Comparison of ENCODE assay signal across 8 cellular contexts in genomic region chr1:53294557-53294956, GRCh38. TPM values are rescaled to one million over a fixed set of nuclear protein-coding genes. Genes with fewer than 3 reads are reported as not detected.
DNase-seq lines count a peak whose midpoint lies in the region; ATAC-seq and TF ChIP-seq lines count a peak whose summit lies in the region.

No MANE protein-coding gene starts in this region.

- CTCF ChIA-PET in activated CD8-positive, alpha-beta memory T cell treated with anti-CD3 and anti-CD28 coated beads, Interleukin-2, amount 10 ng/mL, durations not matched to agents 7 days and 5 days (lab: Charles Lee) = interaction anchor here (2.1 kb wide), 1 partner anchor 99 kb away, joined by 7 read pairs; no protein-coding TSS in a partner anchor

- H3K36me3 ChIP-seq in transverse colon = no peaks in the 10 kb centered on the region

- peak; percentile 74 for ATAC-seq in activated CD8-positive, alpha-beta memory T cell treated with anti-CD3 and anti-CD28 coated beads, Interleukin-2, amount 10 ng/mL, durations not matched to agents 7 days and 5 days
- ATAC-seq in activated T-cell treated with anti-CD3 and anti-CD28 coated beads, Interleukin-2, amount 50 U/mL, for 72 hours (replicated peaks in 1 of 2) = peak; percentile 87 to 96
- ATAC-seq in Right ventricle myocardium superior (ENCODE audit: poor library complexity) (no peak), GM18505 (IDR thresholded peaks at IDR 0.05; ENCODE audit: unreplicated experiment) (no peak)

- H3K27ac ChIP-seq in transverse colon = peak overlapping the region in 3 of 4 donors; percentile 52 to 80 (median 68)

- H3K27me3 ChIP-seq in transverse colon = no peaks in the 10 kb centered on the region

- no peaks in the 10 kb centered on the region for H3K36me3 Mint-ChIP-seq in activated CD8-positive, alpha-beta memory T cell treated with anti-CD3 and anti-CD28 coated beads, Interleukin-2, amount 10 ng/mL, durations not matched to agents 7 days and 5 days
- H3K36me3 Mint-ChIP-seq in activated T-cell treated with anti-CD3 and anti-CD28 coated beads, Interleukin-2, amount 50 U/mL, for 72 hours (ENCODE audit: insufficient read depth in 2 of 2) = peaks cover 0 to 3% of the 10 kb centered on the region in 2 donors

- H3K4me3 ChIP-seq in transverse colon = no peak overlapping the region

- H3K9me3 ChIP-seq in transverse colon = no peaks in the 10 kb centered on the region

- H3K4me3 Mint-ChIP-seq in activated CD8-positive, alpha-beta memory T cell treated with anti-CD3 and anti-CD28 coated beads, Interleukin-2, amount 10 ng/mL, durations not matched to agents 7 days and 5 days = no peak overlapping the region
- peak overlapping the region; percentile 45 to 70 for H3K4me3 Mint-ChIP-seq in activated T-cell treated with anti-CD3 and anti-CD28 coated beads, Interleukin-2, amount 50 U/mL, for 72 hours

- H3K4me1 ChIP-seq in transverse colon = peaks cover 5 to 25% (median 22%) of the 10 kb centered on the region in 4 donors

- H3K27me3 Mint-ChIP-seq in activated CD8-positive, alpha-beta memory T cell treated with anti-CD3 and anti-CD28 coated beads, Interleukin-2, amount 10 ng/mL, durations not matched to agents 7 days and 5 days = no peaks in the 10 kb centered on the region
- no peaks in the 10 kb centered on the region for H3K27me3 Mint-ChIP-seq in activated T-cell treated with anti-CD3 and anti-CD28 coated beads, Interleukin-2, amount 50 U/mL, for 72 hours (ENCODE audit: low read depth)

- peak overlapping the region; percentile 69 for H3K27ac Mint-ChIP-seq in activated CD8-positive, alpha-beta memory T cell treated with anti-CD3 and anti-CD28 coated beads, Interleukin-2, amount 10 ng/mL, durations not matched to agents 7 days and 5 days
- peak overlapping the region; percentile 74 for H3K27ac Mint-ChIP-seq in activated T-cell treated with anti-CD3 and anti-CD28 coated beads, Interleukin-2, amount 50 U/mL, for 72 hours

- DNase-seq in activated CD8-positive, alpha-beta memory T cell treated with anti-CD3 and anti-CD28 coated beads, Interleukin-2, amount 10 ng/mL, durations not matched to agents 7 days and 5 days = peak; percentile 55
- no peak for DNase-seq in activated CD8-positive, alpha-beta memory T cell treated with anti-CD3 and anti-CD28 coated beads for 24 hours
- peak; percentile 52 to 66 for DNase-seq in activated T-cell treated with anti-CD3 and anti-CD28 coated beads, Interleukin-2, amount 50 U/mL, for 72 hours
- peak; percentile 73 for DNase-seq in kidney tubule cell (ENCODE audit: low spot score)
- DNase-seq in transverse colon = no peak
- no peak for DNase-seq in C1 segment of cervical spinal cord (lab: John Stamatoyannopoulos, UW)
- no peak for DNase-seq in Right ventricle myocardium superior

- WGBS in transverse colon (ENCODE audit: low coverage in 1 of 2), 2 donors = 80 to 82% methylated on average over 2 to 8 of the region's 8 CpGs

- TF ChIP-seq POLR2A in transverse colon (IDR thresholded peaks at IDR 0.05) = no peak
- TF ChIP-seq POLR2A in GM18505 (IDR thresholded peaks at IDR 0.05; ENCODE audit: borderline replicate concordance, extremely low read depth, insufficient read depth, insufficient read length) = no peak

- in situ Hi-C loops in transverse colon (cut with MboI; ENCODE audit: low pct_ligation_motif_present in 1 of 4, low pct_unique_long_range_greater_than_20kb in 1 of 4, low sequenced_read_pairs in 3 of 4) = loop anchor here in 1 of 4 donors (25.0 kb wide), 1 partner anchor 468 kb away; no protein-coding TSS in a partner anchor

- no peak for TF ChIP-seq EP300 in transverse colon (IDR thresholded peaks at IDR 0.05; ENCODE audit: low read depth)

- no peaks in the 10 kb centered on the region for H3K9me3 Mint-ChIP-seq in activated CD8-positive, alpha-beta memory T cell treated with anti-CD3 and anti-CD28 coated beads, Interleukin-2, amount 10 ng/mL, durations not matched to agents 7 days and 5 days (ENCODE audit: low read depth)
- H3K9me3 Mint-ChIP-seq in activated T-cell treated with anti-CD3 and anti-CD28 coated beads, Interleukin-2, amount 50 U/mL, for 72 hours = no peaks in the 10 kb centered on the region

- intact Hi-C loops in transverse colon (cut with DNase I; ENCODE audit: low total_unique reads) (no loop called here), Right ventricle myocardium superior (cut with DNase I) (no loop called here)

- no peak for TF ChIP-seq CTCF in transverse colon (IDR thresholded peaks at IDR 0.05)

- peaks cover 37% of the 10 kb centered on the region for H3K4me1 Mint-ChIP-seq in activated CD8-positive, alpha-beta memory T cell treated with anti-CD3 and anti-CD28 coated beads, Interleukin-2, amount 10 ng/mL, durations not matched to agents 7 days and 5 days
- peaks cover 26% of the 10 kb centered on the region for H3K4me1 Mint-ChIP-seq in activated T-cell treated with anti-CD3 and anti-CD28 coated beads, Interleukin-2, amount 50 U/mL, for 72 hours (ENCODE audit: low read depth)

RNA-seq across cellular contexts. Expression of gene LRP8, which starts 33.3 kb away (rescaled TPM):
- total RNA-seq in activated CD8-positive, alpha-beta memory T cell treated with anti-CD3 and anti-CD28 coated beads, Interleukin-2, amount 10 ng/mL, durations not matched to agents 7 days and 5 days = 10 to 100 TPM; 65.1 to 82.5 TPM
- total RNA-seq in activated T-cell treated with anti-CD3 and anti-CD28 coated beads, Interleukin-2, amount 50 U/mL, for 72 hours = 10 to 100 TPM; 31.4 to 36.5 TPM
- total RNA-seq in transverse colon = 10 to 100 TPM in 1 of 4 donors, 1 to 10 TPM in 1, under 1 TPM in 2; 0.37 to 10.7 (median 1.4) TPM
- total RNA-seq in Right ventricle myocardium superior = 1.5 TPM

RNA-seq across cellular contexts. Expression of gene MAGOH, which starts 56.2 kb away (rescaled TPM):
- 10 to 100 TPM; 72.9 to 80.1 TPM for total RNA-seq in activated CD8-positive, alpha-beta memory T cell treated with anti-CD3 and anti-CD28 coated beads, Interleukin-2, amount 10 ng/mL, durations not matched to agents 7 days and 5 days
- total RNA-seq in activated T-cell treated with anti-CD3 and anti-CD28 coated beads, Interleukin-2, amount 50 U/mL, for 72 hours = 10 to 100 TPM; 65.2 TPM
- total RNA-seq in transverse colon = 10 to 100 TPM in 3 of 4 donors, 1 to 10 TPM in 1; 5.0 to 48.6 (median 23.5) TPM
- 24.3 TPM for total RNA-seq in Right ventricle myocardium superior

Comparison
In these comparisons a context has a peak if more than half of its experiments do, and no peak if none do; other contexts are left out.
1. DNase-seq: peak in activated CD8-positive, alpha-beta memory T cell treated with anti-CD3 and anti-CD28 coated beads, Interleukin-2, amount 10 ng/mL, durations not matched to agents 7 days and 5 days (single experiment), activated T-cell treated with anti-CD3 and anti-CD28 coated beads, Interleukin-2, amount 50 U/mL, for 72 hours (2 of 2) and kidney tubule cell (single experiment); none in activated CD8-positive, alpha-beta memory T cell treated with anti-CD3 and anti-CD28 coated beads for 24 hours (single experiment), transverse colon (single experiment), C1 segment of cervical spinal cord (0 of 14) and Right ventricle myocardium superior (single experiment).
2. ATAC-seq: peak in activated CD8-positive, alpha-beta memory T cell treated with anti-CD3 and anti-CD28 coated beads, Interleukin-2, amount 10 ng/mL, durations not matched to agents 7 days and 5 days (single experiment) and activated T-cell treated with anti-CD3 and anti-CD28 coated beads, Interleukin-2, amount 50 U/mL, for 72 hours (2 of 2); none in Right ventricle myocardium superior (single experiment) and GM18505 (single experiment).